Comparison of ENCODE assay signal across 28 cellular contexts in genomic region chr7:141427134-141427533, GRCh38.
"Had no signal": no experiment of that assay in that cellular context is flagged by ENCODE, and none has a peak within 500 bp of the region (broad histone marks: within the 10 kb centered on the region; RNA-seq: fewer than 3 reads in every experiment).

No MANE protein-coding gene starts in this region.

- H3K4me1 Mint-ChIP-seq: stimulated activated effector memory CD8-positive, alpha-beta T cell treated with anti-CD3 and anti-CD28 coated beads, Interleukin-12 subunit alpha, Interleukin-12 subunit beta, amount 100 ng/mL, for 72 hours; stimulated activated naive B cell treated with anti-CD40 and anti-IgM and Interleukin-4, amounts not matched to agents 10 μg/mL and 1 μg/mL and 100 μg/mL, for 72 hours; stimulated activated naive CD8-positive, alpha-beta T cell treated with anti-CD3 and anti-CD28 coated beads, Interleukin-15, amount 100 ng/mL, for 72 hours had no signal

- H3K27me3 ChIP-seq: suprapubic skin, testis, thyroid gland, tibial artery, tibial nerve, transverse colon, upper lobe of left lung, upper lobe of right lung, uterus, vagina had no signal

- H3K36me3 Mint-ChIP-seq: stimulated activated effector memory CD8-positive, alpha-beta T cell treated with anti-CD3 and anti-CD28 coated beads, Interleukin-12 subunit alpha, Interleukin-12 subunit beta, amount 100 ng/mL, for 72 hours; stimulated activated naive B cell treated with anti-CD40 and anti-IgM and Interleukin-4, amounts not matched to agents 10 μg/mL and 1 μg/mL and 100 μg/mL, for 72 hours; type B pancreatic cell had no signal

- H3K4me3 ChIP-seq: stomach, suprapubic skin, testis, thoracic aorta, thyroid gland, tibial artery, tibial nerve, transverse colon, upper lobe of left lung, upper lobe of right lung, uterus, vagina had no signal

- H3K4me3 Mint-ChIP-seq: stimulated activated effector memory CD8-positive, alpha-beta T cell treated with anti-CD3 and anti-CD28 coated beads, Interleukin-12 subunit alpha, Interleukin-12 subunit beta, amount 100 ng/mL, for 72 hours; stimulated activated naive B cell treated with anti-CD40 and anti-IgM and Interleukin-4, amounts not matched to agents 10 μg/mL and 1 μg/mL and 100 μg/mL, for 72 hours; stimulated activated naive CD8-positive, alpha-beta T cell treated with anti-CD3 and anti-CD28 coated beads, Interleukin-15, amount 100 ng/mL, for 72 hours; stimulated activated naive CD8-positive, alpha-beta T cell treated with anti-CD3 and anti-CD28 coated beads, Interleukin-15, Interleukin-2, amounts not matched to agents 100 ng/mL and 50 ng/mL, for 24 hours; type B pancreatic cell had no signal

- H3K27ac Mint-ChIP-seq: stimulated activated effector memory CD8-positive, alpha-beta T cell treated with anti-CD3 and anti-CD28 coated beads, Interleukin-12 subunit alpha, Interleukin-12 subunit beta, amount 100 ng/mL, for 72 hours; stimulated activated naive B cell treated with anti-CD40 and anti-IgM and Interleukin-4, amounts not matched to agents 10 μg/mL and 1 μg/mL and 100 μg/mL, for 72 hours; stimulated activated naive CD8-positive, alpha-beta T cell treated with anti-CD3 and anti-CD28 coated beads, Interleukin-15, amount 100 ng/mL, for 72 hours; stimulated activated naive CD8-positive, alpha-beta T cell treated with anti-CD3 and anti-CD28 coated beads, Interleukin-15, Interleukin-2, amounts not matched to agents 100 ng/mL and 50 ng/mL, for 24 hours; type B pancreatic cell had no signal

- H3K4me1 ChIP-seq: stomach, suprapubic skin, testis, tibial artery, tibial nerve, transverse colon, upper lobe of left lung, upper lobe of right lung, uterus, vagina had no signal

- H3K9me3 ChIP-seq: suprapubic skin, testis, thyroid gland, upper lobe of right lung, uterus, vagina had no signal

- H3K27ac ChIP-seq: stomach, suprapubic skin, testis, thoracic aorta, thyroid gland, tibial artery, tibial nerve, transverse colon, upper lobe of left lung, upper lobe of right lung, uterus, vagina had no signal

- H3K36me3 ChIP-seq: stomach, suprapubic skin, thoracic aorta, thyroid gland, tibial artery, tibial nerve, transverse colon, upper lobe of left lung, upper lobe of right lung, uterus, vagina had no signal

- FAIRE-seq: urothelium cell line had no signal

- ATAC-seq: stimulated activated effector memory CD8-positive, alpha-beta T cell treated with anti-CD3 and anti-CD28 coated beads, Interleukin-12 subunit alpha, Interleukin-12 subunit beta, amount 100 ng/mL, for 72 hours; stimulated activated naive B cell treated with anti-CD40 and anti-IgM and Interleukin-4, amounts not matched to agents 10 μg/mL and 1 μg/mL and 100 μg/mL, for 72 hours; stimulated activated naive CD8-positive, alpha-beta T cell treated with anti-CD3 and anti-CD28 coated beads, Interleukin-15, amount 100 ng/mL, for 72 hours; stimulated activated naive CD8-positive, alpha-beta T cell treated with anti-CD3 and anti-CD28 coated beads, Interleukin-15, Interleukin-2, amounts not matched to agents 100 U/mL and 50 U/mL, for 24 hours; upper lobe of right lung had no signal

- DNase-seq: stimulated activated CD4-positive, alpha-beta T cell treated with anti-CD3 and anti-CD28 coated beads, Interleukin-2, amount 100 ng/mL, for 48 hours; stimulated activated CD4-positive, alpha-beta T cell treated with anti-CD3 and anti-CD28 coated beads, Interleukin-4, amount 100 ng/mL, for 1 hour; stimulated activated CD4-positive, alpha-beta T cell treated with anti-CD3 and anti-CD28 coated beads, Interleukin-4, amount 100 ng/mL, for 24 hours; stimulated activated CD4-positive, alpha-beta T cell treated with anti-CD3 and anti-CD28 coated beads, Interleukin-4, amount 100 ng/mL, for 4 hours; stimulated activated CD8-positive, alpha-beta memory T cell treated with anti-CD3 and anti-CD28 coated beads, Interleukin-4, amount 100 ng/mL, for 48 hours; stimulated activated naive B cell treated with anti-CD40 and anti-IgM and Interleukin-4, amounts not matched to agents 10 μg/mL and 1 μg/mL and 100 μg/mL, for 72 hours; stimulated activated naive CD4-positive, alpha-beta T cell; stimulated activated naive CD4-positive, alpha-beta T cell treated with Interleukin-2 at 50 U/mL for 16 hours; stimulated activated naive CD8-positive, alpha-beta T cell treated with anti-CD3 and anti-CD28 coated beads, Interleukin-15, amount 100 ng/mL, for 72 hours; stimulated activated naive CD8-positive, alpha-beta T cell treated with anti-CD3 and anti-CD28 coated beads, Interleukin-15, Interleukin-2, amounts not matched to agents 100 U/mL and 50 U/mL, for 24 hours; stomach; substantia nigra; testis; thyroid gland; tibial artery; transverse colon; trophoblast cell; upper lobe of left lung; upper lobe of right lung; uterus had no signal
